ENCODE assay signal across 27 cellular contexts in genomic region chr13:100069278-100069677, GRCh38. TPM values are rescaled to one million over a fixed set of nuclear protein-coding genes. Genes with fewer than 3 reads are reported as not detected.
DNase-seq lines count a peak whose midpoint lies in the region; ATAC-seq, FAIRE-seq and TF ChIP-seq lines count a peak whose summit lies in the region.
"Had no signal": no experiment of that assay in that cellular context is flagged by ENCODE, and none has a peak within 500 bp of the region (broad histone marks: within the 10 kb centered on the region; RNA-seq: fewer than 3 reads in every experiment).

No MANE protein-coding gene starts in this region.

- BruUV-seq in OCI-LY7 (replicated peaks; lab: Mats Ljungman, UMichigan), result no TSS peak

- FAIRE-seq in H54 (lab: Jason Lieb, UNC), result peak; percentile 20
- FAIRE-seq: GM12878, RCC 7860 had no signal

- CTCF ChIA-PET in OCI-LY7 (lab: Charles Lee; ENCODE audit: unreplicated experiment), result no interaction called here

- no peaks in the 10 kb centered on the region for H3K79me2 ChIP-seq in OCI-LY7 (ENCODE audit: insufficient read depth, low read depth, low read length)

- peak; percentile 72 for ATAC-seq in body of pancreas
- no peak for ATAC-seq in GM18858 (IDR thresholded peaks at IDR 0.05; ENCODE audit: unreplicated experiment)
- ATAC-seq: activated T-helper 17 cell treated with anti-CD3 and anti-CD28 coated beads, Interleukin-2, amount 50 U/mL, for 72 hours; GM12878; naive thymus-derived CD4-positive, alpha-beta T cell; right cardiac atrium had no signal

- TF ChIP-seq CTCF in body of pancreas (IDR thresholded peaks at IDR 0.05), result no peak
- no peak for TF ChIP-seq CTCF in neutrophil (IDR thresholded peaks at IDR 0.05)
- TF ChIP-seq CTCF in OCI-LY7 (conservative IDR thresholded peaks at IDR 0.05; ENCODE audit: low read length), result no peak
- TF ChIP-seq CTCF in vagina (IDR thresholded peaks at IDR 0.05), result no peak

- H3K4me3 ChIP-seq in body of pancreas (no peak overlapping the region), neutrophil (ENCODE audit: low read depth in 1 of 2, low read length in 1 of 2) (no peak overlapping the region), OCI-LY7 (ENCODE audit: low read depth, low read length, poor library complexity, severe bottlenecking) (no peak overlapping the region), vagina (no peak overlapping the region)
- H3K4me3 ChIP-seq: esophagus squamous epithelium, GM12878, SJSA1, thoracic aorta had no signal

- H3K4me2 ChIP-seq in OCI-LY7 (ENCODE audit: low read length), result no peak overlapping the region

- POLR2A ChIA-PET in OCI-LY7 (lab: Charles Lee), result interaction anchor here (0.7 kb wide), 1 partner anchor 34 kb away, joined by 3 read pairs; no protein-coding TSS in a partner anchor

- H3K4me1 ChIP-seq in body of pancreas (peaks cover 13% of the 10 kb centered on the region), neutrophil (ENCODE audit: control insufficient read depth in 1 of 2, insufficient read depth in 1 of 2, low read depth in 1 of 2, low read length in 1 of 2) (peaks cover 25 to 26% of the 10 kb centered on the region in 2 experiments), OCI-LY7 (ENCODE audit: insufficient read depth, low read length, poor library complexity, severe bottlenecking) (no peaks in the 10 kb centered on the region), vagina (no peaks in the 10 kb centered on the region)
- H3K4me1 ChIP-seq: SJSA1 had no signal

- H3K27me3 ChIP-seq in body of pancreas, result no peaks in the 10 kb centered on the region
- H3K27me3 ChIP-seq in neutrophil, result peaks cover 34% of the 10 kb centered on the region
- no peaks in the 10 kb centered on the region for H3K27me3 ChIP-seq in vagina
- H3K27me3 ChIP-seq: SJSA1 had no signal

- intact Hi-C loops in body of pancreas (cut with DNase I) (no loop called here), OCI-LY7 (cut with micrococcal nuclease; ENCODE audit: unreplicated experiment) (no loop called here), vagina (cut with DNase I) (no loop called here)

- WGBS in body of pancreas, 2 donors, result 4 to 15% methylated on average over 1 of the region's 1 CpG

- H3K36me3 ChIP-seq in body of pancreas (replicated peaks in 1 of 2; ENCODE audit: insufficient read depth in 1 of 2, low read depth in 2 of 2), result no peaks in the 10 kb centered on the region
- H3K36me3 ChIP-seq in neutrophil, result no peaks in the 10 kb centered on the region
- H3K36me3 ChIP-seq in OCI-LY7 (ENCODE audit: insufficient read depth, low read length), result no peaks in the 10 kb centered on the region
- no peaks in the 10 kb centered on the region for H3K36me3 ChIP-seq in vagina
- H3K36me3 ChIP-seq: esophagus squamous epithelium, SJSA1, thoracic aorta had no signal

- H3K9me2 ChIP-seq in OCI-LY7 (ENCODE audit: insufficient read depth, low read length), result no peaks in the 10 kb centered on the region

- H3K9me3 ChIP-seq in body of pancreas (no peaks in the 10 kb centered on the region), neutrophil (no peaks in the 10 kb centered on the region), OCI-LY7 (ENCODE audit: low read length) (no peaks in the 10 kb centered on the region), vagina (no peaks in the 10 kb centered on the region)
- H3K9me3 ChIP-seq: esophagus squamous epithelium, SJSA1, thoracic aorta had no signal

- TF ChIP-seq POLR2A in H54 (IDR thresholded peaks at IDR 0.05; ENCODE audit: low read depth, low read length) (no peak), body of pancreas (IDR thresholded peaks at IDR 0.05) (no peak), vagina (IDR thresholded peaks at IDR 0.05) (no peak)

- no peak overlapping the region for H2AFZ ChIP-seq in OCI-LY7 (ENCODE audit: low read length)

- DNase-seq in H54 (ENCODE audit: insufficient read length, low spot score), result no peak
- DNase-seq in body of pancreas, result peak in 2 of 4 donors; percentile 16 to 23
- DNase-seq in fibroblast of peridontal ligament (ENCODE audit: extremely low read depth), result peak; percentile 56
- DNase-seq in iPS-NIHi11 (ENCODE audit: low spot score), result no peak
- no peak for DNase-seq in OCI-LY7 (ENCODE audit: low spot score)
- no peak for DNase-seq in vagina (ENCODE audit: extremely low spot score in 2 of 2)
- DNase-seq: activated CD4-positive, alpha-beta memory T cell treated with anti-CD3 and anti-CD28 coated beads for 36 hours; activated CD8-positive, alpha-beta memory T cell treated with anti-CD3 and anti-CD28 coated beads, Interleukin-2, amount 50 U/mL, for 48 hours; Calu3; DND-41; effector CD8-positive, alpha-beta T cell; esophagus squamous epithelium; head of caudate nucleus; left cardiac atrium; MM.1S; naive thymus-derived CD4-positive, alpha-beta T cell; NCI-H1436 treated with DMSO at 0.1 percent for 48 hours; right cardiac atrium; stimulated activated naive CD4-positive, alpha-beta T cell treated with Interleukin-2 at 50 U/mL for 16 hours; T-helper 1 cell had no signal

- no peaks in the 10 kb centered on the region for H4K20me1 ChIP-seq in OCI-LY7 (ENCODE audit: insufficient read depth, low read length)

- peak overlapping the region in 1 of 4 donors; percentile 11 for H3K27ac ChIP-seq in body of pancreas
- H3K27ac ChIP-seq in neutrophil, result peak overlapping the region; percentile 70
- H3K27ac ChIP-seq in OCI-LY7 (ENCODE audit: low read depth, low read length, poor library complexity, severe bottlenecking), result no peak overlapping the region
- no peak overlapping the region for H3K27ac ChIP-seq in vagina
- H3K27ac ChIP-seq: esophagus squamous epithelium, SJSA1, thoracic aorta had no signal

RNA-seq across cellular contexts. Expression of gene PCCA, which starts 19.6 kb away (rescaled TPM):
- 10 to 100 TPM; 45.2 to 46.2 TPM for total RNA-seq in body of pancreas
- total RNA-seq in OCI-LY7 (2014; rRNA removed; shearing (Covaris generic)), result 4.4 and 7.2 TPM in 2 replicates
- 2.7 and 5.6 TPM in 2 replicates for total RNA-seq in OCI-LY7 (2022)
- total RNA-seq in vagina, result 33.4 TPM
